Comparison of ENCODE assay signal across 23 cellular contexts in genomic region chr19:37829526-37829925, GRCh38. TPM values are rescaled to one million over a fixed set of nuclear protein-coding genes. Genes with fewer than 3 reads are reported as not detected.
DNase-seq lines count a peak whose midpoint lies in the region; ATAC-seq, FAIRE-seq and TF ChIP-seq lines count a peak whose summit lies in the region.
"Had no signal": no experiment of that assay in that cellular context is flagged by ENCODE, and none has a peak within 500 bp of the region (broad histone marks: within the 10 kb centered on the region; RNA-seq: fewer than 3 reads in every experiment).

No MANE protein-coding gene starts in this region.

- H2BK5ac ChIP-seq in H1 (ENCODE audit: low read depth, low read length): no peak overlapping the region

- no peak overlapping the region for H3K56ac ChIP-seq in H1 (replicated peaks; ENCODE audit: insufficient read length, low read depth, low read length)

- POLR2A ChIA-PET in H1 (lab: Charles Lee; ENCODE audit: partially characterized antibody): no interaction called here

- no peak for FAIRE-seq in H1 (lab: Jason Lieb, UNC)
- FAIRE-seq: G401.6, GM12891 had no signal

- no peak overlapping the region for H3K27ac ChIP-seq in liver (ENCODE audit: low read depth in 1 of 2, low read length in 2 of 2)
- H3K27ac ChIP-seq in right lobe of liver: no peak overlapping the region
- no peak overlapping the region for H3K27ac ChIP-seq in H1 (ENCODE audit: low read depth, low read length)
- H3K27ac ChIP-seq: 22Rv1, BLaER1 had no signal

- no peaks in the 10 kb centered on the region for H4K20me1 ChIP-seq in H1 (replicated peaks in 1 of 2; ENCODE audit: control insufficient read depth in 1 of 2, insufficient read depth in 2 of 2, low read length in 2 of 2)
- H4K20me1 ChIP-seq: BLaER1 had no signal

- ATAC-seq in right lobe of liver: no peak

- H4K8ac ChIP-seq in H1 (ENCODE audit: extremely low read depth, insufficient read depth, low read length): no peak overlapping the region

- no peak for TF ChIP-seq EP300 in H1 (IDR thresholded peaks at IDR 0.05; ENCODE audit: borderline replicate concordance in 1 of 2, low read depth in 2 of 2, low read length in 2 of 2)

- no peak overlapping the region for H3K18ac ChIP-seq in H1 (ENCODE audit: extremely low read depth, low read length)

- no peak overlapping the region for H3K4me2 ChIP-seq in H1 (ENCODE audit: insufficient read depth in 1 of 2, low read depth in 2 of 2, low read length in 2 of 2)
- H3K4me2 ChIP-seq: BLaER1 had no signal

- WGBS in liver: 93% methylated on average over 6 of the region's 6 CpGs
- WGBS in right lobe of liver (ENCODE audit: insufficient coverage, low coverage, low lambda C conversion rate, missing lambda C conversion rate): 83% methylated on average over 5 of the region's 6 CpGs
- WGBS in H1 (ENCODE audit: extremely low coverage in 1 of 2, insufficient coverage in 1 of 2, insufficient read length in 1 of 2, insufficient replicate concordance in 2 of 2, low coverage in 1 of 2, low lambda C conversion rate in 2 of 2, missing lambda C conversion rate in 1 of 2), 2 experiments: 88% methylated on average over 6 of the region's 6 CpGs; no CpG with 5 or more reads in 1 of the 2 experiments

- H3K79me2 ChIP-seq in H1 (ENCODE audit: control insufficient read depth in 1 of 2, insufficient read depth in 2 of 2, low read length in 2 of 2): no peaks in the 10 kb centered on the region

- H3K27me3 Mint-ChIP-seq in osteocyte (ENCODE audit: unreplicated experiment): no peaks in the 10 kb centered on the region
- no peaks in the 10 kb centered on the region for H3K27me3 Mint-ChIP-seq in activated naive CD8-positive, alpha-beta T cell treated with anti-CD3 and anti-CD28 coated beads for 36 hours
- H3K27me3 Mint-ChIP-seq: CD4-positive, CD25-positive, alpha-beta regulatory T cell had no signal

- no peak for TF ChIP-seq POLR2A in right lobe of liver (IDR thresholded peaks at IDR 0.05)
- TF ChIP-seq POLR2A in H1 (IDR thresholded peaks at IDR 0.05; ENCODE audit: control extremely low read depth in 1 of 2, low read depth in 2 of 2, low read length in 2 of 2): no peak

- H3K4me1 Mint-ChIP-seq in osteocyte (ENCODE audit: unreplicated experiment): no peaks in the 10 kb centered on the region
- no peaks in the 10 kb centered on the region for H3K4me1 Mint-ChIP-seq in activated naive CD8-positive, alpha-beta T cell treated with anti-CD3 and anti-CD28 coated beads for 36 hours
- H3K4me1 Mint-ChIP-seq: CD14-positive monocyte; CD4-positive, alpha-beta memory T cell; CD4-positive, CD25-positive, alpha-beta regulatory T cell; CD8-positive, alpha-beta memory T cell had no signal

- H2BK12ac ChIP-seq in H1 (ENCODE audit: low read depth, low read length): no peak overlapping the region

- H3K27ac Mint-ChIP-seq in osteocyte (ENCODE audit: unreplicated experiment): no peak overlapping the region
- H3K27ac Mint-ChIP-seq in activated naive CD8-positive, alpha-beta T cell treated with anti-CD3 and anti-CD28 coated beads for 36 hours: no peak overlapping the region
- H3K27ac Mint-ChIP-seq: CD14-positive monocyte; CD4-positive, alpha-beta memory T cell; CD4-positive, CD25-positive, alpha-beta regulatory T cell; CD8-positive, alpha-beta memory T cell had no signal

- CTCF ChIA-PET in H1 (lab: Charles Lee; ENCODE audit: partially characterized antibody): no interaction called here

- H3K4me3 ChIP-seq in liver (ENCODE audit: low read depth in 1 of 3, low read length in 3 of 3) (peak overlapping the region in 2 of 3 donors; percentile 2 to 8), right lobe of liver (no peak overlapping the region), H1 (ENCODE audit: extremely low read depth in 1 of 4, insufficient read depth in 2 of 4, low read depth in 3 of 4, low read length in 4 of 4) (no peak overlapping the region)
- H3K4me3 ChIP-seq: BLaER1 had no signal

- H3K9ac ChIP-seq in liver (ENCODE audit: low read depth in 1 of 2, low read length in 2 of 2): no peak overlapping the region
- H3K9ac ChIP-seq in H1 (replicated peaks in 1 of 4; ENCODE audit: extremely low read depth in 1 of 4, low read depth in 3 of 4, low read length in 3 of 4): no peak overlapping the region
- H3K9ac ChIP-seq: BLaER1 had no signal

- H3K4ac ChIP-seq in H1 (replicated peaks; ENCODE audit: insufficient read length, low read depth, low read length): no peak overlapping the region

- no peaks in the 10 kb centered on the region for H3K23me2 ChIP-seq in H1 (ENCODE audit: low read depth, low read length)

- no peak overlapping the region for H4K5ac ChIP-seq in H1 (ENCODE audit: insufficient read length, low read depth, low read length)

- DNase-seq in right lobe of liver (no peak), H1 (ENCODE audit: low read depth in 1 of 2, low spot score in 2 of 2) (no peak), osteocyte (ENCODE audit: extremely low spot score, unreplicated experiment) (peak; percentile 56), SW 1271 (lab: John Stamatoyannopoulos, UW) (no peak), Kasumi-1 (lab: John Stamatoyannopoulos, UW) (no peak)
- no peak for DNase-seq in activated naive CD8-positive, alpha-beta T cell treated with anti-CD3 and anti-CD28 coated beads for 36 hours
- DNase-seq: ACHN; BE2C; C1 segment of cervical spinal cord; CD4-positive, alpha-beta memory T cell; CD4-positive, CD25-positive, alpha-beta regulatory T cell; CD8-positive, alpha-beta memory T cell; COR-L47; DMS 273 treated with DMSO at 0.1 percent for 48 hours; DMS153; DMS79 treated with DMSO at 0.1 percent for 48 hours; GF-D8 had no signal

- H2BK20ac ChIP-seq in H1 (ENCODE audit: low read length): no peak overlapping the region

- no peak overlapping the region for H2AFZ ChIP-seq in H1 (ENCODE audit: low read length)

- H2BK15ac ChIP-seq in H1 (ENCODE audit: low read length): no peak overlapping the region

- no peak for TF ChIP-seq CTCF in liver (IDR thresholded peaks at IDR 0.05; ENCODE audit: low read depth, low read length, missing input control)
- no peak for TF ChIP-seq CTCF in right lobe of liver (IDR thresholded peaks at IDR 0.05)
- TF ChIP-seq CTCF in H1 (IDR thresholded peaks at IDR 0.05; ENCODE audit: control extremely low read depth in 1 of 3, insufficient read depth in 1 of 3, low read depth in 1 of 3, low read length in 3 of 3): no peak
- TF ChIP-seq CTCF in osteocyte (IDR thresholded peaks at IDR 0.05): no peak

- H3K4me3 Mint-ChIP-seq in osteocyte (ENCODE audit: unreplicated experiment): no peak overlapping the region
- H3K4me3 Mint-ChIP-seq in activated naive CD8-positive, alpha-beta T cell treated with anti-CD3 and anti-CD28 coated beads for 36 hours: no peak overlapping the region
- H3K4me3 Mint-ChIP-seq: CD14-positive monocyte; CD4-positive, alpha-beta memory T cell; CD4-positive, CD25-positive, alpha-beta regulatory T cell; CD8-positive, alpha-beta memory T cell had no signal

- no peak overlapping the region for H3K23ac ChIP-seq in H1 (ENCODE audit: insufficient read length)

- no peak overlapping the region for H2AK5ac ChIP-seq in H1 (ENCODE audit: low read depth, low read length)

- no peak overlapping the region for H3K14ac ChIP-seq in H1 (ENCODE audit: insufficient read length)

- H3K27me3 ChIP-seq in liver (ENCODE audit: control insufficient read depth in 4 of 4, insufficient read depth in 4 of 4, low read length in 3 of 4): no peaks in the 10 kb centered on the region
- H3K27me3 ChIP-seq in right lobe of liver: no peaks in the 10 kb centered on the region
- H3K27me3 ChIP-seq in H1 (replicated peaks in 1 of 4; ENCODE audit: control insufficient read depth in 3 of 4, extremely low read depth in 1 of 4, insufficient read depth in 3 of 4, low read length in 3 of 4): no peaks in the 10 kb centered on the region
- H3K27me3 ChIP-seq: BE2C, BLaER1 had no signal

- TF ChIP-seq RAD21 in liver (IDR thresholded peaks at IDR 0.05) (no peak), H1 (IDR thresholded peaks at IDR 0.05 in 1 of 2, conservative IDR thresholded peaks at IDR 0.05 in 1 of 2; ENCODE audit: low read depth in 2 of 2, low read length in 2 of 2) (no peak)

- H3K36me3 Mint-ChIP-seq in osteocyte (ENCODE audit: unreplicated experiment): no peaks in the 10 kb centered on the region
- peaks cover 19% of the 10 kb centered on the region for H3K36me3 Mint-ChIP-seq in activated naive CD8-positive, alpha-beta T cell treated with anti-CD3 and anti-CD28 coated beads for 36 hours
- H3K36me3 Mint-ChIP-seq: CD14-positive monocyte had no signal

- peaks cover 8 to 55% (median 42%) of the 10 kb centered on the region in 4 donors for H3K9me3 ChIP-seq in liver (ENCODE audit: control insufficient read depth in 4 of 4, low read length in 3 of 4)
- peaks cover 0 to 10% (median 0%) of the 10 kb centered on the region in 4 donors for H3K9me3 ChIP-seq in right lobe of liver
- H3K9me3 ChIP-seq in H1 (ENCODE audit: insufficient read depth in 2 of 2, low read depth in 1 of 2, low read length in 1 of 2): peaks cover 82 to 86% of the 10 kb centered on the region in 2 experiments
- H3K9me3 ChIP-seq: BE2C had no signal

- no peak overlapping the region for H4K91ac ChIP-seq in H1 (replicated peaks; ENCODE audit: insufficient read length, low read length)

- no peaks in the 10 kb centered on the region for H3K36me3 ChIP-seq in liver (ENCODE audit: control insufficient read depth in 4 of 4, insufficient read depth in 3 of 4, low read depth in 1 of 4, low read length in 3 of 4)
- H3K36me3 ChIP-seq in right lobe of liver: no peaks in the 10 kb centered on the region
- H3K36me3 ChIP-seq in H1 (ENCODE audit: control insufficient read depth in 2 of 4, insufficient read depth in 4 of 4, low read length in 3 of 4): peaks cover 0 to 45% (median 18%) of the 10 kb centered on the region in 4 experiments; a peak in 5 of 8 replicates
- H3K36me3 ChIP-seq: BE2C, BLaER1 had no signal

- H3K9me3 Mint-ChIP-seq in osteocyte (ENCODE audit: unreplicated experiment): peaks cover 26% of the 10 kb centered on the region
- peaks cover 46% of the 10 kb centered on the region for H3K9me3 Mint-ChIP-seq in activated naive CD8-positive, alpha-beta T cell treated with anti-CD3 and anti-CD28 coated beads for 36 hours

- intact Hi-C loops in right lobe of liver (cut with DNase I): no loop called here

- no peak overlapping the region for H2BK120ac ChIP-seq in H1 (replicated peaks; ENCODE audit: low read depth, low read length)

- H3K79me1 ChIP-seq in H1 (ENCODE audit: low read depth, low read length): no peaks in the 10 kb centered on the region

- H3K4me1 ChIP-seq in liver (ENCODE audit: control insufficient read depth in 4 of 4, insufficient read depth in 4 of 4, low read length in 3 of 4) (no peaks in the 10 kb centered on the region), right lobe of liver (no peaks in the 10 kb centered on the region), H1 (replicated peaks in 1 of 4; ENCODE audit: control insufficient read depth in 3 of 4, insufficient read depth in 4 of 4, low read length in 3 of 4) (no peaks in the 10 kb centered on the region)
- H3K4me1 ChIP-seq: BE2C, BLaER1 had no signal

RNA-seq across cellular contexts. Expression of gene ZNF573, which starts 50.1 kb away (rescaled TPM):
- 1 to 10 TPM; 4.5 to 5.0 TPM for total RNA-seq in liver
- 1 to 10 TPM in 1 of 2 donors, under 1 TPM in 1; 0.42 to 3.9 TPM for polyA plus RNA-seq in liver
- 1 to 10 TPM; 1.9 to 7.1 (median 3.3) TPM for total RNA-seq in right lobe of liver
- 13.8 and 14.9 TPM in 2 replicates for total RNA-seq in H1 (2021; fragmentation: NEBNext Ultra II Directional; extraction: Animal tissue kit (Norgen Biotek cat#: 25700))
- 1.3 and 6.3 TPM in 2 replicates for polyA plus RNA-seq in H1 (2011; rRNA removed)
- 3.0 TPM for polyA plus RNA-seq in H1 (2011; cell fraction: cytosol; rRNA removed)
- 1.7 TPM for polyA plus RNA-seq in H1 (2011; cell fraction: nucleus; rRNA removed)
- polyA plus RNA-seq in H1 (2012, experiment 1 of 2): 2.0 to 11.3 TPM (median 4.3 TPM) in 4 replicates
- polyA plus RNA-seq in H1 (2012, experiment 2 of 2): 0.72 TPM
- polyA plus RNA-seq in H1 (2013, experiment 1 of 2): 8.2 TPM
- 6.9 TPM for polyA plus RNA-seq in H1 (2013, experiment 2 of 2)
- polyA minus RNA-seq in H1 (2011; rRNA and poly(A)+ RNA removed): 8.1 and 12.8 TPM in 2 replicates
- polyA minus RNA-seq in H1 (2011; cell fraction: cytosol; rRNA and poly(A)+ RNA removed): 4.2 TPM
- polyA minus RNA-seq in H1 (2011; cell fraction: nucleus; rRNA and poly(A)+ RNA removed): 11.4 TPM
- total RNA-seq in osteocyte: 12.7 and 13.3 TPM in 2 replicates
- total RNA-seq in activated naive CD8-positive, alpha-beta T cell treated with anti-CD3 and anti-CD28 coated beads for 36 hours: 1 to 10 TPM; 7.3 to 7.8 TPM

Comparison
In these comparisons a context has a peak if more than half of its experiments do, and no peak if none do; other contexts are left out.
1. H3K4me3 ChIP-seq: peak in liver (2 of 3); none in right lobe of liver (0 of 3) and H1 (0 of 4).